ENCODE assay signal across 13 cellular contexts in the genomic region with DNA sequence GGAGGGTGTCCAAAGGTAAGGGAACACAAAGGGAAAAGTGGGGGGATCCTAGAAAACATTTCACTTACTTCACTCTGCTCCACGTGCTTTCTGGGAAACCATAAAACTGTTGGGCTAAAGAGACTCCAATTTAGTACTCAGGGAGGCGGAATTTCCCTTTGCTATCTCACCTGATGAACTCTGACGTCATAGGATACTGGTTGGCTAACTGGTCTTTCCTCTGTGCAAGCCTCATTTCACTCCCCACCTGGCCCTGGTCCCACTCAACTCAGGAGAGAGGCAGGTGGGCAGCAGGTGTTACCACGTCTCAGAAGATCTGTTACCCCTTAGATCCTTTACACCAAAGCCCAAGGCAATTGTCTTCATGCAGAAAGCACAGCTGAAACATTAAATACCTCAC. TPM values are rescaled to one million over a fixed set of nuclear protein-coding genes. Genes with fewer than 3 reads are reported as not detected.
DNase-seq lines count a peak whose midpoint lies in the region; ATAC-seq and TF ChIP-seq lines count a peak whose summit lies in the region.
"Had no signal": no experiment of that assay in that cellular context is flagged by ENCODE, and none has a peak within 500 bp of the region (broad histone marks: within the 10 kb centered on the region; RNA-seq: fewer than 3 reads in every experiment).

No MANE protein-coding gene starts in this region.

- no peaks in the 10 kb centered on the region for H4K20me1 ChIP-seq in PC-9 (ENCODE audit: insufficient read depth)

- no peaks in the 10 kb centered on the region for H3K36me3 ChIP-seq in PC-9 (ENCODE audit: low read depth)

- H3K27me3 ChIP-seq in PC-9 (ENCODE audit: insufficient read depth, low read depth), result no peaks in the 10 kb centered on the region

- no peak overlapping the region for H3K4me3 ChIP-seq in PC-9

- H3K4me3 Mint-ChIP-seq in activated B cell treated with CpG ODN at 0.5 μM for 24 hours (peak overlapping the region; percentile 35), HFFc6 (no peak overlapping the region)

- no peaks in the 10 kb centered on the region for H3K9me2 ChIP-seq in PC-9 (ENCODE audit: insufficient read depth)

- no peaks in the 10 kb centered on the region for H3K9me3 ChIP-seq in PC-9 (ENCODE audit: insufficient read depth, low read depth)

- no peak overlapping the region for H2AFZ ChIP-seq in PC-9

- BruUV-seq in PC-9 (replicated peaks; lab: Mats Ljungman, UMichigan), result no TSS peak

- no peak overlapping the region for H3K27ac ChIP-seq in PC-9
- H3K27ac ChIP-seq: VCaP had no signal

- H3K27me3 Mint-ChIP-seq in activated B cell treated with CpG ODN at 0.5 μM for 24 hours, result no peaks in the 10 kb centered on the region
- peaks cover 11% of the 10 kb centered on the region for H3K27me3 Mint-ChIP-seq in HFFc6 (ENCODE audit: insufficient read depth)

- H3K4me1 Mint-ChIP-seq in activated B cell treated with CpG ODN at 0.5 μM for 24 hours, result peaks cover 38% of the 10 kb centered on the region
- H3K4me1 Mint-ChIP-seq in HFFc6 (ENCODE audit: low read depth), result peaks cover 28% of the 10 kb centered on the region

- no peaks in the 10 kb centered on the region for H3K36me3 Mint-ChIP-seq in activated B cell treated with CpG ODN at 0.5 μM for 24 hours (ENCODE audit: low read depth)
- no peaks in the 10 kb centered on the region for H3K36me3 Mint-ChIP-seq in HFFc6 (ENCODE audit: low read depth)

- H3K9me3 Mint-ChIP-seq in activated B cell treated with CpG ODN at 0.5 μM for 24 hours, result no peaks in the 10 kb centered on the region
- H3K9me3 Mint-ChIP-seq in HFFc6, result no peaks in the 10 kb centered on the region

- peaks cover 20% of the 10 kb centered on the region for H3F3A ChIP-seq in PC-9 (ENCODE audit: insufficient read depth, low read depth)

- intact Hi-C loops in activated B cell treated with CpG ODN at 0.5 μM for 24 hours (cut with micrococcal nuclease), result no loop called here
- intact Hi-C loops in PC-9 (cut with micrococcal nuclease; ENCODE audit: unreplicated experiment), result loop anchor here (5.0 kb wide), 1 partner anchor 34 kb away; no protein-coding TSS in a partner anchor
- intact Hi-C loops in Right ventricle myocardium superior (cut with DNase I), result no loop called here

- ATAC-seq in GM19438 (IDR thresholded peaks at IDR 0.05; ENCODE audit: low read depth, unreplicated experiment) (peak; percentile 12), HG03442 (IDR thresholded peaks at IDR 0.05; ENCODE audit: unreplicated experiment) (peak; percentile 42), activated B cell treated with CpG ODN at 0.5 μM for 24 hours (ENCODE audit: low read depth) (peak; percentile 29), Right ventricle myocardium superior (ENCODE audit: poor library complexity) (no peak)
- ATAC-seq: left cardiac atrium had no signal

- TF ChIP-seq CTCF in GM10248 (IDR thresholded peaks at IDR 0.05; ENCODE audit: control extremely low read depth, extremely low read depth, low read depth, missing control alignments) (no peak), activated B cell treated with CpG ODN at 0.5 μM for 24 hours (IDR thresholded peaks at IDR 0.05) (no peak), PC-9 (conservative IDR thresholded peaks at IDR 0.05) (no peak), HFFc6 (IDR thresholded peaks at IDR 0.05) (no peak)

- H3K27ac Mint-ChIP-seq in activated B cell treated with CpG ODN at 0.5 μM for 24 hours (peak overlapping the region; percentile 82), HFFc6 (no peak overlapping the region)
- H3K27ac Mint-ChIP-seq: progenitor cell of endocrine pancreas had no signal

- no peaks in the 10 kb centered on the region for H3K79me2 ChIP-seq in PC-9 (ENCODE audit: low read depth)

- no peak overlapping the region for H3K4me2 ChIP-seq in PC-9

- CTCF ChIA-PET in GM10248 (lab: Yijun Ruan, JAX) (interaction anchor here (1.0 to 2.4 kb wide), 6 partner anchors 9 to 148 kb away, joined by 3 to 7 read pairs (median 4); no protein-coding TSS in a partner anchor), activated B cell treated with CpG ODN at 0.5 μM for 24 hours (lab: Charles Lee) (interaction anchor here (1.9 kb wide), 2 partner anchors 52 to 141 kb away, joined by 6 to 7 read pairs; a partner anchor contains a TSS), PC-9 (lab: Charles Lee) (no interaction called here)

- peaks cover 31% of the 10 kb centered on the region for H3K4me1 ChIP-seq in PC-9 (replicated peaks; ENCODE audit: insufficient read depth)

- DNase-seq in GM10248 (ENCODE audit: extremely low spot score) (peak; percentile 69), activated B cell treated with CpG ODN at 0.5 μM for 24 hours (no peak), PC-9 (no peak), HFFc6 (no peak), Right ventricle myocardium superior (no peak)
- DNase-seq in activated T-cell treated with anti-CD3 and anti-CD28 coated beads, Interleukin-2, amount 50 U/mL, for 1 hour, result no peak
- DNase-seq: foreskin melanocyte, left cardiac atrium, RPMI8226 had no signal

- POLR2A ChIA-PET in GM10248 (lab: Yijun Ruan, JAX), result interaction anchor here (2.1 kb wide), 1 partner anchor 52 kb away, joined by 11 read pairs; a partner anchor contains a TSS
- POLR2A ChIA-PET in activated B cell treated with CpG ODN at 0.5 μM for 24 hours (lab: Charles Lee), result interaction anchor here (0.6 to 4.7 kb wide), 5 partner anchors 14 to 57 kb away, joined by 3 to 61 read pairs (median 4); a partner anchor contains a TSS
- POLR2A ChIA-PET in PC-9 (lab: Charles Lee; ENCODE audit: unreplicated experiment), result no interaction called here

RNA-seq across cellular contexts. Expression of a gene that starts 51.8 kb away (rescaled TPM):
- total RNA-seq in activated B cell treated with CpG ODN at 0.5 μM for 24 hours (68.5 and 69.9 TPM in 2 replicates), PC-9 (2021) (16.5 and 17.0 TPM in 2 replicates), Right ventricle myocardium superior (not detected)
- total RNA-seq in HFFc6 (2021; fragmentation: NEBNext Ultra II Directional; extraction: Animal tissue kit (Norgen Biotek cat#: 25700)), result 10 to 100 TPM in 1 of 6 experiments, 1 to 10 TPM in 5; 4.6 to 10.1 (median 5.9) TPM
